In genomic region chr19:34359954-34360315, GRCh38 we compare ENCODE assay signal across 8 cellular contexts. TPM values are rescaled to one million over a fixed set of nuclear protein-coding genes. Genes with fewer than 3 reads are reported as not detected.
A peak's percentile ranks its signal among the peaks of the same experiment; 100 is the strongest.
DNase-seq lines count a peak whose midpoint lies in the region; ATAC-seq, FAIRE-seq and TF ChIP-seq lines count a peak whose summit lies in the region.

No MANE protein-coding gene starts in this region.

- peak overlapping the region; percentile 88 for H3K4me2 ChIP-seq in fibroblast of lung (ENCODE audit: extremely low read depth, insufficient read depth, low read length)

- H3K9ac ChIP-seq in fibroblast of lung (ENCODE audit: insufficient read depth, low read length) = no peak overlapping the region

- H3K9me3 ChIP-seq in fibroblast of lung (ENCODE audit: control insufficient read depth, insufficient read depth, low read depth, low read length) = no peaks in the 10 kb centered on the region

- H4K20me1 ChIP-seq in fibroblast of lung (ENCODE audit: control insufficient read depth, extremely low read depth, insufficient read depth, low read length) = no peaks in the 10 kb centered on the region

- H3K36me3 ChIP-seq in fibroblast of lung (ENCODE audit: control insufficient read depth, insufficient read depth, low read length) = no peaks in the 10 kb centered on the region

- H3K79me2 ChIP-seq in fibroblast of lung (ENCODE audit: control insufficient read depth, insufficient read depth, low read length) = no peaks in the 10 kb centered on the region

- no peaks in the 10 kb centered on the region for H3K27me3 ChIP-seq in fibroblast of lung (ENCODE audit: control insufficient read depth, insufficient read depth, low read length)

- ATAC-seq in SK-N-SH treated with all-trans-retinoic acid at 6 μM for 48 hours = peak; percentile 4

- peak overlapping the region; percentile 68 for H2AFZ ChIP-seq in fibroblast of lung (ENCODE audit: low read length)

- peaks cover 9% of the 10 kb centered on the region for H3K4me1 ChIP-seq in fibroblast of lung (ENCODE audit: control insufficient read depth, extremely low read depth, insufficient read depth, low read length)

- peak overlapping the region; percentile 62 for H3K4me3 ChIP-seq in GM12864 (ENCODE audit: low read depth, low read length)
- peak overlapping the region; percentile 10 to 53 (median 46) for H3K4me3 ChIP-seq in fibroblast of lung (replicated peaks in 1 of 4; ENCODE audit: control extremely low read depth in 1 of 4, insufficient read depth in 1 of 4, low read depth in 3 of 4, low read length in 4 of 4)
- H3K4me3 ChIP-seq in skeletal muscle cell (ENCODE audit: low read depth, low read length) = peak overlapping the region; percentile 33

- DNase-seq in GM12864 (ENCODE audit: low read depth) (no peak), fibroblast of lung (ENCODE audit: low read depth in 2 of 2) (no peak), skeletal muscle cell (ENCODE audit: low read depth) (no peak), NCI-H748 (lab: John Stamatoyannopoulos, UW; ENCODE audit: unreplicated experiment) (no peak), HTR-8/SVneo (ENCODE audit: insufficient read length, low spot score) (no peak), NCI-H1105 (lab: John Stamatoyannopoulos, UW) (no peak), NCI-H2171 treated with DMSO at 0.1 percent for 48 hours (lab: John Stamatoyannopoulos, UW) (no peak)

- TF ChIP-seq CTCF in GM12864 (IDR thresholded peaks at IDR 0.05; ENCODE audit: low read depth, low read length, missing control alignments) (no peak), fibroblast of lung (conservative IDR thresholded peaks at IDR 0.05 in 1 of 2, IDR thresholded peaks at IDR 0.05 in 1 of 2; ENCODE audit: low read depth in 1 of 2, low read length in 2 of 2) (no peak)

- peak overlapping the region; percentile 25 for H3K27ac ChIP-seq in fibroblast of lung (ENCODE audit: insufficient read depth, low read length)

- no peak for FAIRE-seq in HTR-8/SVneo (lab: Jason Lieb, UNC)

TF ChIP-seq in SK-N-SH treated with all-trans-retinoic acid at 6 μM for 48 hours, 23 proteins besides CTCF, POLR2A, EP300 and RAD21:
- no peak for TF ChIP-seq CSDC2 (CRISPR knock-in tag; IDR thresholded peaks at IDR 0.05)
- TF ChIP-seq POU6F1 (CRISPR knock-in tag; IDR thresholded peaks at IDR 0.05; ENCODE audit: borderline replicate concordance, low read depth) = no peak
- no peak for TF ChIP-seq TCF4 (CRISPR knock-in tag; IDR thresholded peaks at IDR 0.05; ENCODE audit: borderline replicate concordance)
- no peak for TF ChIP-seq ARNTL (CRISPR knock-in tag; IDR thresholded peaks at IDR 0.05; ENCODE audit: borderline replicate concordance, low read depth)
- no peak for TF ChIP-seq PPARA (CRISPR knock-in tag; IDR thresholded peaks at IDR 0.05; ENCODE audit: borderline replicate concordance)
- no peak for TF ChIP-seq BACH2 (CRISPR knock-in tag; IDR thresholded peaks at IDR 0.05; ENCODE audit: borderline replicate concordance)
- no peak for TF ChIP-seq CREB5 (CRISPR knock-in tag; IDR thresholded peaks at IDR 0.05; ENCODE audit: low read depth)
- TF ChIP-seq ZFP30 (CRISPR knock-in tag; IDR thresholded peaks at IDR 0.05) = no peak
- TF ChIP-seq ZNF565 (CRISPR knock-in tag; conservative IDR thresholded peaks at IDR 0.05; ENCODE audit: low read depth) = no peak
- TF ChIP-seq PATZ1 (CRISPR knock-in tag; IDR thresholded peaks at IDR 0.05; ENCODE audit: borderline replicate concordance) = no peak
- no peak for TF ChIP-seq CSRNP3 (CRISPR knock-in tag; IDR thresholded peaks at IDR 0.05)
- no peak for TF ChIP-seq SNAI2 (CRISPR knock-in tag; IDR thresholded peaks at IDR 0.05)
- TF ChIP-seq ISL1 (CRISPR knock-in tag; IDR thresholded peaks at IDR 0.05) = no peak
- TF ChIP-seq ZFP3 (CRISPR knock-in tag; IDR thresholded peaks at IDR 0.05) = no peak
- TF ChIP-seq OSR1 (CRISPR knock-in tag; IDR thresholded peaks at IDR 0.05) = no peak
- no peak for TF ChIP-seq ESRRG (CRISPR knock-in tag; IDR thresholded peaks at IDR 0.05)
- TF ChIP-seq ZNF8 (CRISPR knock-in tag; IDR thresholded peaks at IDR 0.05) = no peak
- TF ChIP-seq ZNF70 (CRISPR knock-in tag; IDR thresholded peaks at IDR 0.05) = no peak
- no peak for TF ChIP-seq RARB (CRISPR knock-in tag; IDR thresholded peaks at IDR 0.05)
- no peak for TF ChIP-seq ZC3H10 (CRISPR knock-in tag; IDR thresholded peaks at IDR 0.05)

RNA-seq across cellular contexts. Expression of gene GPI, which starts 5.1 kb away (rescaled TPM):
- total RNA-seq in fibroblast of lung = 87.6 and 112 TPM in 2 replicates
- polyA plus RNA-seq in fibroblast of lung = 172 and 173 TPM in 2 replicates
- polyA plus RNA-seq in fibroblast of lung (2012) = 273 and 285 TPM in 2 replicates
- polyA minus RNA-seq in fibroblast of lung (ENCODE audit: low replicate concordance) = 513 and 698 TPM in 2 replicates

RNA-seq across cellular contexts. Expression of gene PDCD2L, which starts 44.3 kb away (rescaled TPM):
- total RNA-seq in fibroblast of lung = 11.6 and 12.2 TPM in 2 replicates
- polyA plus RNA-seq in fibroblast of lung = 8.9 and 14.7 TPM in 2 replicates
- polyA plus RNA-seq in fibroblast of lung (2012) = 8.3 and 10.3 TPM in 2 replicates
- polyA minus RNA-seq in fibroblast of lung (ENCODE audit: low replicate concordance) = 13.1 and 17.0 TPM in 2 replicates
